In genomic region chr14:21090194-21090939, GRCh38 we compare ENCODE assay signal across 9 cellular contexts. TPM values are rescaled to one million over a fixed set of nuclear protein-coding genes. Genes with fewer than 3 reads are reported as not detected.
DNase-seq lines count a peak whose midpoint lies in the region; ATAC-seq, FAIRE-seq and TF ChIP-seq lines count a peak whose summit lies in the region.
"Had no signal": no experiment of that assay in that cellular context is flagged by ENCODE, and none has a peak within 500 bp of the region (broad histone marks: within the 10 kb centered on the region; RNA-seq: fewer than 3 reads in every experiment).

No MANE protein-coding gene starts in this region.

- H2AFZ ChIP-seq in K562 (ENCODE audit: low read depth, low read length): no peak overlapping the region

- H3K4me3 ChIP-seq in K562 (no peak overlapping the region), lower lobe of right lung (no peak overlapping the region)

- H4K20me1 ChIP-seq in K562 (replicated peaks; ENCODE audit: control insufficient read depth, insufficient read depth, low read length): no peaks in the 10 kb centered on the region

- TF ChIP-seq POLR2A in K562 (conservative IDR thresholded peaks at IDR 0.05): no peak

- H3K9me1 ChIP-seq in K562 (ENCODE audit: control insufficient read depth, insufficient read depth, low read length): no peaks in the 10 kb centered on the region

- FAIRE-seq in K562 (lab: Jason Lieb, UNC): no peak
- FAIRE-seq: frontal cortex had no signal

- H3K4me2 ChIP-seq in K562 (ENCODE audit: insufficient read depth, low read length): no peak overlapping the region

- H3K36me3 ChIP-seq in K562 (ENCODE audit: control insufficient read depth, insufficient read depth, low read length): peaks cover 5% of the 10 kb centered on the region; the same call in 1 of the 3 replicates
- H3K36me3 ChIP-seq in lower lobe of right lung: peaks cover 74% of the 10 kb centered on the region

- H3K27me3 ChIP-seq in K562 (ENCODE audit: control insufficient read depth in 2 of 2, insufficient read depth in 2 of 2, low read length in 2 of 2) (no peaks in the 10 kb centered on the region), lower lobe of right lung (ENCODE audit: low read depth) (no peaks in the 10 kb centered on the region)

- intact Hi-C loops in K562 (cut with micrococcal nuclease) (loop anchor here (1.0 kb wide), 1 partner anchor 22 kb away; no protein-coding TSS in a partner anchor), lower lobe of right lung (cut with DNase I) (no loop called here)

- POLR2A ChIA-PET in K562 (lab: Yijun Ruan, JAX): interaction anchor here (0.6 kb wide), 2 partner anchors 22 to 78 kb away, joined by 3 to 4 read pairs; no protein-coding TSS in a partner anchor

- H3K4me1 ChIP-seq in K562 (replicated peaks in 1 of 2; ENCODE audit: control insufficient read depth in 2 of 2, insufficient read depth in 2 of 2, low read length in 2 of 2) (peaks cover 2 to 29% of the 10 kb centered on the region in 2 experiments; a peak in 3 of 5 replicates), lower lobe of right lung (peaks cover 20% of the 10 kb centered on the region)

- CTCF ChIA-PET in K562 (lab: Yijun Ruan, JAX; ENCODE audit: low intra/inter-chr PET ratio): no interaction called here

- TF ChIP-seq EP300 in K562 (IDR thresholded peaks at IDR 0.05; ENCODE audit: low read length): no peak

- TF ChIP-seq RAD21 in K562 (CRISPR knock-in tag; conservative IDR thresholded peaks at IDR 0.05 in 1 of 2, IDR thresholded peaks at IDR 0.05 in 1 of 2): peak in 1 of 2 experiments; percentile 21; a peak in 1 of 4 replicates

- no TSS peak for BruUV-seq in K562 (replicated peaks; lab: Mats Ljungman, UMichigan)

- TF ChIP-seq CTCF in C4-2B (conservative IDR thresholded peaks at IDR 0.05) (peak; percentile 56), K562 (IDR thresholded peaks at IDR 0.05 in 2 of 3, conservative IDR thresholded peaks at IDR 0.05 in 1 of 3; ENCODE audit: insufficient read depth in 2 of 3, low read depth in 1 of 3, low read length in 3 of 3) (peak; percentile 34 to 55 (median 36)), lower lobe of right lung (IDR thresholded peaks at IDR 0.05) (peak; percentile 52)

- no peak overlapping the region for H3K9ac ChIP-seq in K562 (ENCODE audit: insufficient read depth in 1 of 2, low read depth in 2 of 2, low read length in 2 of 2)

- WGBS in K562 (ENCODE audit: insufficient coverage, low coverage, missing lambda C conversion rate): 96% methylated on average over 8 of the region's 45 CpGs

- ATAC-seq in K562 (peak; percentile 45; the same call in 2 of the 3 replicates), lower lobe of right lung (peak in 1 of 2 donors; percentile 4), GM19324 (IDR thresholded peaks at IDR 0.05; ENCODE audit: low FRiP score, unreplicated experiment) (no peak)

- H3K27ac ChIP-seq in C4-2B (no peak overlapping the region), K562 (ENCODE audit: extremely low read depth, low read depth, low read length) (no peak overlapping the region), lower lobe of right lung (no peak overlapping the region)

- DNase-seq in HuH-7.5 (ENCODE audit: low spot score): peak; percentile 92
- DNase-seq in K562 (ENCODE audit: extremely low read depth in 1 of 4, low spot score in 3 of 4): peak in 3 of 4 experiments; percentile 36 to 53 (median 36)
- DNase-seq in lower lobe of right lung: peak; percentile 64
- DNase-seq in T-helper 2 cell: no peak
- no peak for DNase-seq in HT-29 (ENCODE audit: low spot score)
- no peak for DNase-seq in DMS153 (lab: John Stamatoyannopoulos, UW)

- H3K9me3 ChIP-seq in K562 (replicated peaks; ENCODE audit: control insufficient read depth, insufficient read depth, low read depth, low read length) (no peaks in the 10 kb centered on the region), lower lobe of right lung (no peaks in the 10 kb centered on the region)

- H3K79me2 ChIP-seq in K562 (ENCODE audit: control insufficient read depth, insufficient read depth, low read length): no peaks in the 10 kb centered on the region

- in situ Hi-C loops in K562 (cut with MboI): no loop called here

RNA-seq across cellular contexts. Expression of gene ZNF219, which starts 8.1 kb away (rescaled TPM):
- 10.9 and 15.3 TPM in 2 replicates for total RNA-seq in K562 (2011; cell fraction: chromatin; rRNA removed; ENCODE audit: low replicate concordance)
- total RNA-seq in K562 (2011; cell fraction: nucleolus; rRNA removed): 9.5 TPM in 2 replicates
- total RNA-seq in K562 (2011; cell fraction: nucleoplasm; rRNA removed): 10.8 and 13.2 TPM in 2 replicates
- 3.7 and 6.4 TPM in 2 replicates for total RNA-seq in K562 (2014; rRNA removed)
- 2.2 and 2.6 TPM in 2 replicates for total RNA-seq in K562 (2014; rRNA removed; fragmentation: Illumina TruSeq; extraction: Trizol)
- total RNA-seq in K562 (2015; rRNA removed; fragmentation: Illumina TruSeq; extraction: Trizol): 4.1 and 4.3 TPM in 2 replicates
- total RNA-seq in K562 (2021): 9.3 and 10.6 TPM in 2 replicates
- polyA plus RNA-seq in K562 (2011; rRNA removed): 1.9 and 2.8 TPM in 2 replicates
- 2.7 and 15.0 TPM in 2 replicates for polyA plus RNA-seq in K562 (2011; cell fraction: cytosol; rRNA removed)
- polyA plus RNA-seq in K562 (2011; cell fraction: nucleus; rRNA removed): 12.7 and 34.2 TPM in 2 replicates
- 5.6 and 6.2 TPM in 2 replicates for polyA plus RNA-seq in K562 (2012)
- polyA plus RNA-seq in K562 (2014; fragmentation: Illumina TruSeq; extraction: Trizol): 2.6 and 3.1 TPM in 2 replicates
- under 1 TPM; 0.29 to 0.53 TPM for polyA plus RNA-seq in K562 (2014; fragmentation: Nextera tagmentation; extraction: Ambion mirVana)
- polyA plus RNA-seq in K562 (2014; rRNA removed): 7.7 and 7.8 TPM in 2 replicates
- 2.0 and 3.0 TPM in 2 replicates for polyA minus RNA-seq in K562 (2011; rRNA and poly(A)+ RNA removed)
- polyA minus RNA-seq in K562 (2011; cell fraction: cytosol; rRNA and poly(A)+ RNA removed): 2.1 and 3.3 TPM in 2 replicates
- 5.0 and 9.7 TPM in 2 replicates for polyA minus RNA-seq in K562 (2011; cell fraction: nucleus; rRNA and poly(A)+ RNA removed)
- total RNA-seq in lower lobe of right lung: 46.1 TPM
- 13.6 and 14.6 TPM in 2 replicates for total RNA-seq in HT-29 (2014; rRNA removed; shearing (Covaris generic))

RNA-seq across cellular contexts. Expression of gene TMEM253, which starts 10.5 kb away (rescaled TPM):
- 0.25 TPM in 1 of 2 replicates, not detected in the other for total RNA-seq in K562 (2011; cell fraction: chromatin; rRNA removed; ENCODE audit: low replicate concordance)
- total RNA-seq in K562 (2011; cell fraction: nucleolus; rRNA removed): 0.33 TPM in 1 of 2 replicates, not detected in the other
- 0.29 TPM in 1 of 2 replicates, not detected in the other for total RNA-seq in K562 (2011; cell fraction: nucleoplasm; rRNA removed)
- total RNA-seq in K562 (2014; rRNA removed) (0.24 and 0.27 TPM in 2 replicates), K562 (2014; rRNA removed; fragmentation: Illumina TruSeq; extraction: Trizol) (0.11 and 0.13 TPM in 2 replicates), K562 (2015; rRNA removed; fragmentation: Illumina TruSeq; extraction: Trizol) (not detected in 2 replicates), K562 (2021) (0.18 and 0.20 TPM in 2 replicates), lower lobe of right lung (0.50 TPM)
- polyA plus RNA-seq in K562 (2011; rRNA removed) (0.07 TPM in 1 of 2 replicates, not detected in the other), K562 (2014; fragmentation: Illumina TruSeq; extraction: Trizol) (0.21 and 0.45 TPM in 2 replicates), K562 (2014; fragmentation: Nextera tagmentation; extraction: Ambion mirVana) (under 1 TPM; 0.25 to 0.61 TPM), K562 (2014; rRNA removed) (0.23 TPM in 1 of 2 replicates, not detected in the other)
- polyA plus RNA-seq in K562 (2011; cell fraction: cytosol; rRNA removed): 0.13 TPM in 1 of 2 replicates, not detected in the other
- polyA plus RNA-seq in K562 (2011; cell fraction: nucleus; rRNA removed): 0.13 and 0.46 TPM in 2 replicates
- 0.18 and 0.29 TPM in 2 replicates for polyA plus RNA-seq in K562 (2012)
- polyA minus RNA-seq in K562 (2011; rRNA and poly(A)+ RNA removed): 0.15 TPM in 1 of 2 replicates, not detected in the other
- not detected in 2 replicates for polyA minus RNA-seq in K562 (2011; cell fraction: cytosol; rRNA and poly(A)+ RNA removed)
- polyA minus RNA-seq in K562 (2011; cell fraction: nucleus; rRNA and poly(A)+ RNA removed): 0.22 and 0.27 TPM in 2 replicates
- 0.41 TPM in 1 of 2 replicates, not detected in the other for total RNA-seq in HT-29 (2014; rRNA removed; shearing (Covaris generic))
- total RNA-seq: frontal cortex had no signal

RNA-seq across cellular contexts. Expression of gene ARHGEF40, which starts 20.3 kb away (rescaled TPM):
- 6.3 and 19.5 TPM in 2 replicates for total RNA-seq in K562 (2011; cell fraction: chromatin; rRNA removed; ENCODE audit: low replicate concordance)
- total RNA-seq in K562 (2011; cell fraction: nucleolus; rRNA removed): 8.9 and 9.8 TPM in 2 replicates
- 7.5 and 9.5 TPM in 2 replicates for total RNA-seq in K562 (2011; cell fraction: nucleoplasm; rRNA removed)
- total RNA-seq in K562 (2014; rRNA removed): 3.9 and 4.0 TPM in 2 replicates
- 2.3 and 2.9 TPM in 2 replicates for total RNA-seq in K562 (2014; rRNA removed; fragmentation: Illumina TruSeq; extraction: Trizol)
- 3.3 and 3.7 TPM in 2 replicates for total RNA-seq in K562 (2015; rRNA removed; fragmentation: Illumina TruSeq; extraction: Trizol)
- total RNA-seq in K562 (2021): 4.6 and 6.3 TPM in 2 replicates
- polyA plus RNA-seq in K562 (2011; rRNA removed): 3.8 and 4.0 TPM in 2 replicates
- polyA plus RNA-seq in K562 (2011; cell fraction: cytosol; rRNA removed): 5.6 and 9.9 TPM in 2 replicates
- polyA plus RNA-seq in K562 (2011; cell fraction: nucleus; rRNA removed): 18.5 and 28.6 TPM in 2 replicates
- 3.6 and 7.8 TPM in 2 replicates for polyA plus RNA-seq in K562 (2012)
- polyA plus RNA-seq in K562 (2014; fragmentation: Illumina TruSeq; extraction: Trizol): 4.6 and 5.0 TPM in 2 replicates
- polyA plus RNA-seq in K562 (2014; fragmentation: Nextera tagmentation; extraction: Ambion mirVana): under 1 TPM; 0.42 to 0.55 TPM
- 4.6 and 4.7 TPM in 2 replicates for polyA plus RNA-seq in K562 (2014; rRNA removed)
- 2.2 and 3.0 TPM in 2 replicates for polyA minus RNA-seq in K562 (2011; rRNA and poly(A)+ RNA removed)
- 1.8 and 2.2 TPM in 2 replicates for polyA minus RNA-seq in K562 (2011; cell fraction: cytosol; rRNA and poly(A)+ RNA removed)
- polyA minus RNA-seq in K562 (2011; cell fraction: nucleus; rRNA and poly(A)+ RNA removed): 3.9 and 4.0 TPM in 2 replicates
- total RNA-seq in lower lobe of right lung: 28.5 TPM
- 18.4 and 20.0 TPM in 2 replicates for total RNA-seq in HT-29 (2014; rRNA removed; shearing (Covaris generic))

RNA-seq across cellular contexts. Expression of gene RNASE8, which starts 32.7 kb away (rescaled TPM):
- total RNA-seq in K562 (2011; cell fraction: chromatin; rRNA removed; ENCODE audit: low replicate concordance): not detected in 2 replicates
- not detected in 2 replicates for total RNA-seq in K562 (2011; cell fraction: nucleolus; rRNA removed)
- not detected in 2 replicates for total RNA-seq in K562 (2011; cell fraction: nucleoplasm; rRNA removed)
- total RNA-seq in K562 (2014; rRNA removed): not detected in 2 replicates
- not detected in 2 replicates for total RNA-seq in K562 (2014; rRNA removed; fragmentation: Illumina TruSeq; extraction: Trizol)
- total RNA-seq in K562 (2015; rRNA removed; fragmentation: Illumina TruSeq; extraction: Trizol): not detected in 2 replicates
- total RNA-seq in K562 (2021): not detected in 2 replicates
- polyA plus RNA-seq in K562 (2011; rRNA removed): not detected in 2 replicates
- polyA plus RNA-seq in K562 (2011; cell fraction: cytosol; rRNA removed): not detected in 2 replicates
- polyA plus RNA-seq in K562 (2011; cell fraction: nucleus; rRNA removed): not detected in 2 replicates
- polyA plus RNA-seq in K562 (2012): not detected in 2 replicates
- not detected in 2 replicates for polyA plus RNA-seq in K562 (2014; fragmentation: Illumina TruSeq; extraction: Trizol)
- not detected for polyA plus RNA-seq in K562 (2014; fragmentation: Nextera tagmentation; extraction: Ambion mirVana)
- polyA plus RNA-seq in K562 (2014; rRNA removed): not detected in 2 replicates
- polyA minus RNA-seq in K562 (2011; rRNA and poly(A)+ RNA removed): not detected in 2 replicates
- polyA minus RNA-seq in K562 (2011; cell fraction: cytosol; rRNA and poly(A)+ RNA removed): not detected in 2 replicates
- not detected in 2 replicates for polyA minus RNA-seq in K562 (2011; cell fraction: nucleus; rRNA and poly(A)+ RNA removed)
- total RNA-seq in lower lobe of right lung: not detected
- not detected in 2 replicates for total RNA-seq in HT-29 (2014; rRNA removed; shearing (Covaris generic))
- total RNA-seq: frontal cortex had no signal

RNA-seq across cellular contexts. Expression of gene RNASE7, which starts 48.2 kb away (rescaled TPM):
- total RNA-seq in K562 (2011; cell fraction: chromatin; rRNA removed; ENCODE audit: low replicate concordance): not detected in 2 replicates
- total RNA-seq in K562 (2011; cell fraction: nucleolus; rRNA removed): not detected in 2 replicates
- total RNA-seq in K562 (2011; cell fraction: nucleoplasm; rRNA removed): not detected in 2 replicates
- not detected in 2 replicates for total RNA-seq in K562 (2014; rRNA removed)
- not detected in 2 replicates for total RNA-seq in K562 (2014; rRNA removed; fragmentation: Illumina TruSeq; extraction: Trizol)
- not detected in 2 replicates for total RNA-seq in K562 (2015; rRNA removed; fragmentation: Illumina TruSeq; extraction: Trizol)
- total RNA-seq in K562 (2021): not detected in 2 replicates
- not detected in 2 replicates for polyA plus RNA-seq in K562 (2011; rRNA removed)
- not detected in 2 replicates for polyA plus RNA-seq in K562 (2011; cell fraction: cytosol; rRNA removed)
- polyA plus RNA-seq in K562 (2011; cell fraction: nucleus; rRNA removed): not detected in 2 replicates
- not detected in 2 replicates for polyA plus RNA-seq in K562 (2012)
- polyA plus RNA-seq in K562 (2014; fragmentation: Illumina TruSeq; extraction: Trizol): not detected in 2 replicates
- polyA plus RNA-seq in K562 (2014; fragmentation: Nextera tagmentation; extraction: Ambion mirVana): not detected
- polyA plus RNA-seq in K562 (2014; rRNA removed): not detected in 2 replicates
- not detected in 2 replicates for polyA minus RNA-seq in K562 (2011; rRNA and poly(A)+ RNA removed)
- not detected in 2 replicates for polyA minus RNA-seq in K562 (2011; cell fraction: cytosol; rRNA and poly(A)+ RNA removed)
- polyA minus RNA-seq in K562 (2011; cell fraction: nucleus; rRNA and poly(A)+ RNA removed): not detected in 2 replicates
- not detected for total RNA-seq in lower lobe of right lung
- total RNA-seq in HT-29 (2014; rRNA removed; shearing (Covaris generic)): not detected in 2 replicates
- total RNA-seq: frontal cortex had no signal

Comparison
In these comparisons a context has a peak if more than half of its experiments do, and no peak if none do; other contexts are left out.
1. DNase-seq: peak in HuH-7.5 (single experiment), K562 (3 of 4) and lower lobe of right lung (single experiment); none in T-helper 2 cell (0 of 5), HT-29 (single experiment) and DMS153 (single experiment).
2. Peak in every context shown above with its lines, with median percentiles within 50 percentile points of each other: CTCF ChIP-seq.